In the genomic region with DNA sequence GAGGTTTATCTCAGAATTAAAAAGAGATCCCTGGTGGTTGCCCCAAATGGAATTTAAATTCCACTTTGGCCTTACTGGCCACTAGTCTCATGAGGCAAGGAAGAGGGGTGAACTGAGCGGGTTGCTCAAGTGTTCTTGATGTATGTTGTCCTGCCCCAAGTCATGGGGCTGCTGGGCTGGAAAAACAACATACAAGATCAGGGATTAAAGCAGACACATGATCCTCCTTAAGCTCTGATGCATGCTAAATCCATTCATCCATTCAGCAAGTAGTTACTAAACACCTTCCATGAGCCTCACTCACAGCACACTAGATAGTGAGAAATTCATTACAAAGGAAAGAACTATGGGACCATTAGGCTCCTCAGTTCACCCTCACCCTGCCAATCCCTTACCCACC, we compare ENCODE assay signal across 1 cellular context.
TF ChIP-seq lines count a peak whose summit lies in the region.

No MANE protein-coding gene starts in this region.

TF ChIP-seq in GM23338, 12 proteins besides CTCF, POLR2A, EP300 and RAD21 (continued from another document):
- TF ChIP-seq EZH2 (IDR thresholded peaks at IDR 0.05; ENCODE audit: low read depth, unreplicated experiment) (no peak), CREB1 (CRISPR knock-in tag; IDR thresholded peaks at IDR 0.05; ENCODE audit: low read depth) (no peak), EZH2phosphoT487 (IDR thresholded peaks at IDR 0.05; ENCODE audit: unreplicated experiment) (no peak), STAT1 (IDR thresholded peaks at IDR 0.05; ENCODE audit: unreplicated experiment) (no peak)
- TF ChIP-seq, protein P1, sequence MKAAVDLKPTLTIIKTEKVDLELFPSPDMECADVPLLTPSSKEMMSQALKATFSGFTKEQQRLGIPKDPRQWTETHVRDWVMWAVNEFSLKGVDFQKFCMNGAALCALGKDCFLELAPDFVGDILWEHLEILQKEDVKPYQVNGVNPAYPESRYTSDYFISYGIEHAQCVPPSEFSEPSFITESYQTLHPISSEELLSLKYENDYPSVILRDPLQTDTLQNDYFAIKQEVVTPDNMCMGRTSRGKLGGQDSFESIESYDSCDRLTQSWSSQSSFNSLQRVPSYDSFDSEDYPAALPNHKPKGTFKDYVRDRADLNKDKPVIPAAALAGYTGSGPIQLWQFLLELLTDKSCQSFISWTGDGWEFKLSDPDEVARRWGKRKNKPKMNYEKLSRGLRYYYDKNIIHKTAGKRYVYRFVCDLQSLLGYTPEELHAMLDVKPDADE (IDR thresholded peaks at IDR 0.05), result no peak
